8 cellular contexts compared by ENCODE assay signal in genomic region chr4:24980064-24980690, GRCh38. TPM values are rescaled to one million over a fixed set of nuclear protein-coding genes. Genes with fewer than 3 reads are reported as not detected.
DNase-seq lines count a peak whose midpoint lies in the region; ATAC-seq, FAIRE-seq and TF ChIP-seq lines count a peak whose summit lies in the region.

No MANE protein-coding gene starts in this region.

- peak; percentile 70; the same call in 1 of the 2 replicates for ATAC-seq in Panc1

- peak; percentile 40 for FAIRE-seq in A204.1 (lab: Jason Lieb, UNC)
- no peak for FAIRE-seq in HTR-8/SVneo (lab: Jason Lieb, UNC)

- H3K4me3 Mint-ChIP-seq in type B pancreatic cell, result peak overlapping the region; percentile 41

- H3K27ac Mint-ChIP-seq in type B pancreatic cell, result no peak overlapping the region

- no peak overlapping the region for H3K27ac ChIP-seq in Panc1 (ENCODE audit: low read length)

- H3K4me1 ChIP-seq in Panc1 (ENCODE audit: control insufficient read depth, insufficient read depth, low read length), result no peaks in the 10 kb centered on the region; the same call in 1 of the 2 replicates

- CTCF ChIA-PET in Panc1 (lab: Charles Lee), result interaction anchor here (0.7 to 1.3 kb wide), 4 partner anchors 32 to 387 kb away, joined by 3 to 4 read pairs (median 4); no protein-coding TSS in a partner anchor

- H3K9me3 Mint-ChIP-seq in type B pancreatic cell, result no peaks in the 10 kb centered on the region

- H3K27me3 ChIP-seq in Panc1 (ENCODE audit: control insufficient read depth, insufficient read depth, low read length), result no peaks in the 10 kb centered on the region; the same call in 1 of the 2 replicates

- no TSS peak for BruUV-seq in Panc1 (replicated peaks; lab: Mats Ljungman, UMichigan)

- H3K4me1 Mint-ChIP-seq in type B pancreatic cell (ENCODE audit: unreplicated experiment), result peaks cover 4% of the 10 kb centered on the region

- no peaks in the 10 kb centered on the region for H3K36me3 ChIP-seq in Panc1 (ENCODE audit: control insufficient read depth, insufficient read depth, low read length)

- peak; percentile 76 for TF ChIP-seq CTCF in GM13977 (IDR thresholded peaks at IDR 0.05; ENCODE audit: extremely low read depth, insufficient read depth, missing control alignments)
- TF ChIP-seq CTCF in Panc1 (IDR thresholded peaks at IDR 0.05), result peak; percentile 85
- peak; percentile 96 for TF ChIP-seq CTCF in type B pancreatic cell (conservative IDR thresholded peaks at IDR 0.05)

- peak; percentile 67 for DNase-seq in GM13977 (ENCODE audit: low spot score)
- peak; percentile 44 for DNase-seq in HTR-8/SVneo (ENCODE audit: insufficient read length, low spot score)
- DNase-seq in Panc1 (ENCODE audit: low read depth, low spot score), result peak; percentile 33
- DNase-seq in activated effector memory CD4-positive, alpha-beta T cell treated with anti-CD3 and anti-CD28 coated beads, Interleukin-2, amount 50 U/mL, for 16 hours, result peak; percentile 76
- peak; percentile 64 for DNase-seq in germinal center (ENCODE audit: low spot score)
- DNase-seq in occipital lobe (lab: John Stamatoyannopoulos, UW), result peak; percentile 40
- DNase-seq in type B pancreatic cell (ENCODE audit: extremely low spot score, unreplicated experiment), result no peak

- no peaks in the 10 kb centered on the region for H3K9me3 ChIP-seq in Panc1 (ENCODE audit: control insufficient read depth, insufficient read depth, low read depth, low read length)

- in situ Hi-C loops in GM13977 (cut with MboI; ENCODE audit: low pct_unique_long_range_greater_than_20kb, low sequenced_read_pairs, unreplicated experiment) (loop anchor here (25.0 kb wide), 2 partner anchors 382 to 493 kb away; no protein-coding TSS in a partner anchor), Panc1 (cut with HindIII; ENCODE audit: low pct_unique_long_range_greater_than_20kb, low sequenced_read_pairs) (no loop called here)

- H3K27me3 Mint-ChIP-seq in type B pancreatic cell, result peaks cover 39% of the 10 kb centered on the region

- intact Hi-C loops in Panc1 (cut with micrococcal nuclease; ENCODE audit: unreplicated experiment), result loop anchor here (5.0 kb wide), 1 partner anchor 387 kb away; no protein-coding TSS in a partner anchor

- POLR2A ChIA-PET in Panc1 (lab: Charles Lee), result no interaction called here

- H3K4me3 ChIP-seq in Panc1 (ENCODE audit: low read depth in 2 of 2, low read length in 2 of 2), result peak overlapping the region in 1 of 2 experiments; percentile 38; a peak in 2 of 4 replicates

- no peaks in the 10 kb centered on the region for H3K36me3 Mint-ChIP-seq in type B pancreatic cell

RNA-seq across cellular contexts. Expression of gene LGI2, which starts 50.6 kb away (rescaled TPM):
- not detected for total RNA-seq in Panc1 (2021; ENCODE audit: unreplicated experiment)
- not detected for polyA plus RNA-seq in Panc1 (2012; ENCODE audit: insufficient read length)
- 1.7 TPM for total RNA-seq in occipital lobe
- 1.1 and 5.4 TPM in 2 replicates for total RNA-seq in type B pancreatic cell (ENCODE audit: low replicate concordance)
